In genomic region chr2:40450066-40450841, GRCh38 we compare ENCODE assay signal across 8 cellular contexts. TPM values are rescaled to one million over a fixed set of nuclear protein-coding genes. Genes with fewer than 3 reads are reported as not detected.
A peak's percentile ranks its signal among the peaks of the same experiment; 100 is the strongest.
DNase-seq lines count a peak whose midpoint lies in the region; ATAC-seq, FAIRE-seq and TF ChIP-seq lines count a peak whose summit lies in the region.

No MANE protein-coding gene starts in this region.

- CTCF ChIA-PET in activated CD8-positive, alpha-beta memory T cell treated with anti-CD3 and anti-CD28 coated beads, Interleukin-2, amount 10 ng/mL, durations not matched to agents 7 days and 5 days (lab: Charles Lee) = no interaction called here

- no peak for DNase-seq in activated CD8-positive, alpha-beta memory T cell treated with anti-CD3 and anti-CD28 coated beads, Interleukin-2, amount 10 ng/mL, durations not matched to agents 7 days and 5 days
- DNase-seq in activated CD8-positive, alpha-beta memory T cell treated with anti-CD3 and anti-CD28 coated beads for 24 hours = no peak
- no peak for DNase-seq in endothelial cell (ENCODE audit: low spot score)
- no peak for DNase-seq in GM19239 (ENCODE audit: insufficient read length, low spot score)
- no peak for DNase-seq in NCI-H2029 treated with DMSO at 0.1 percent for 48 hours (lab: John Stamatoyannopoulos, UW)
- no peak for DNase-seq in central memory CD4-positive, alpha-beta T cell

- H3K27ac Mint-ChIP-seq in activated CD8-positive, alpha-beta memory T cell treated with anti-CD3 and anti-CD28 coated beads, Interleukin-2, amount 10 ng/mL, durations not matched to agents 7 days and 5 days = no peak overlapping the region
- no peak overlapping the region for H3K27ac Mint-ChIP-seq in endothelial cell (ENCODE audit: unreplicated experiment)
- H3K27ac Mint-ChIP-seq in nephron = peak overlapping the region; percentile 48 to 91 (median 82)

- peaks cover 25% of the 10 kb centered on the region for H3K4me1 ChIP-seq in OCI-LY3 (ENCODE audit: low read length)

- H3K36me3 Mint-ChIP-seq in activated CD8-positive, alpha-beta memory T cell treated with anti-CD3 and anti-CD28 coated beads, Interleukin-2, amount 10 ng/mL, durations not matched to agents 7 days and 5 days = peaks cover 4% of the 10 kb centered on the region
- H3K36me3 Mint-ChIP-seq in endothelial cell (ENCODE audit: low read depth, unreplicated experiment) = no peaks in the 10 kb centered on the region
- H3K36me3 Mint-ChIP-seq in nephron (ENCODE audit: low read depth) = peaks cover 19% of the 10 kb centered on the region

- no peaks in the 10 kb centered on the region for H3K9me3 ChIP-seq in OCI-LY3 (ENCODE audit: insufficient read depth, low read length)

- no peaks in the 10 kb centered on the region for H3K9me3 Mint-ChIP-seq in activated CD8-positive, alpha-beta memory T cell treated with anti-CD3 and anti-CD28 coated beads, Interleukin-2, amount 10 ng/mL, durations not matched to agents 7 days and 5 days (ENCODE audit: low read depth)
- no peaks in the 10 kb centered on the region for H3K9me3 Mint-ChIP-seq in endothelial cell (ENCODE audit: unreplicated experiment)
- H3K9me3 Mint-ChIP-seq in nephron = peaks cover 5% of the 10 kb centered on the region

- no peak for ATAC-seq in activated CD8-positive, alpha-beta memory T cell treated with anti-CD3 and anti-CD28 coated beads, Interleukin-2, amount 10 ng/mL, durations not matched to agents 7 days and 5 days

- H3K36me3 ChIP-seq in OCI-LY3 (replicated peaks; ENCODE audit: low read depth, low read length) = no peaks in the 10 kb centered on the region

- H3K4me2 ChIP-seq in OCI-LY3 (ENCODE audit: low read length) = peak overlapping the region; percentile 81

- H2AFZ ChIP-seq in OCI-LY3 (ENCODE audit: low read depth, low read length) = peak overlapping the region; percentile 77

- peaks cover 41% of the 10 kb centered on the region for H3K27me3 Mint-ChIP-seq in activated CD8-positive, alpha-beta memory T cell treated with anti-CD3 and anti-CD28 coated beads, Interleukin-2, amount 10 ng/mL, durations not matched to agents 7 days and 5 days
- peaks cover 17% of the 10 kb centered on the region for H3K27me3 Mint-ChIP-seq in endothelial cell (ENCODE audit: unreplicated experiment)
- H3K27me3 Mint-ChIP-seq in nephron (ENCODE audit: low read depth) = peaks cover 24% of the 10 kb centered on the region

- TF ChIP-seq CTCF in OCI-LY3 (IDR thresholded peaks at IDR 0.05; ENCODE audit: low read depth, low read length) (no peak), endothelial cell (IDR thresholded peaks at IDR 0.05; ENCODE audit: unreplicated experiment) (no peak), nephron (IDR thresholded peaks at IDR 0.05; ENCODE audit: unreplicated experiment in 3 of 3) (no peak)

- peak overlapping the region; percentile 69 for H3K4me3 ChIP-seq in OCI-LY3 (ENCODE audit: low read length)

- H3K27ac ChIP-seq in OCI-LY3 (ENCODE audit: low read length) = no peak overlapping the region

- FAIRE-seq in GM19239 (lab: Jason Lieb, UNC) = no peak

- H3K27me3 ChIP-seq in OCI-LY3 (ENCODE audit: low read depth, low read length) = no peaks in the 10 kb centered on the region

- peak overlapping the region; percentile 61 for H3K4me3 Mint-ChIP-seq in activated CD8-positive, alpha-beta memory T cell treated with anti-CD3 and anti-CD28 coated beads, Interleukin-2, amount 10 ng/mL, durations not matched to agents 7 days and 5 days
- H3K4me3 Mint-ChIP-seq in endothelial cell (ENCODE audit: unreplicated experiment) (peak overlapping the region; percentile 95), nephron (peak overlapping the region; percentile 91 to 99 (median 96))

- no peaks in the 10 kb centered on the region for H4K20me1 ChIP-seq in OCI-LY3 (ENCODE audit: insufficient read depth, low read length)

- H3K4me1 Mint-ChIP-seq in activated CD8-positive, alpha-beta memory T cell treated with anti-CD3 and anti-CD28 coated beads, Interleukin-2, amount 10 ng/mL, durations not matched to agents 7 days and 5 days = peaks cover 13% of the 10 kb centered on the region
- H3K4me1 Mint-ChIP-seq in endothelial cell (ENCODE audit: unreplicated experiment) (peaks cover 14% of the 10 kb centered on the region), nephron (peaks cover 30% of the 10 kb centered on the region)

- H3K79me2 ChIP-seq in OCI-LY3 (ENCODE audit: low read length) = no peaks in the 10 kb centered on the region

- H3K9ac ChIP-seq in OCI-LY3 (ENCODE audit: low read length) = peak overlapping the region; percentile 22

RNA-seq across cellular contexts. Expression of gene SLC8A1, which starts 1.6 kb away (rescaled TPM):
- total RNA-seq in activated CD8-positive, alpha-beta memory T cell treated with anti-CD3 and anti-CD28 coated beads, Interleukin-2, amount 10 ng/mL, durations not matched to agents 7 days and 5 days = 1 to 10 TPM in 1 of 2 experiments, under 1 TPM in 1; 0.44 to 1.1 TPM
- 0.80 TPM for total RNA-seq in endothelial cell (ENCODE audit: unreplicated experiment)

Comparison
In these comparisons a context has a peak if more than half of its experiments do, and no peak if none do; other contexts are left out.
1. H3K27ac Mint-ChIP-seq: peak in nephron (3 of 3); none in activated CD8-positive, alpha-beta memory T cell treated with anti-CD3 and anti-CD28 coated beads, Interleukin-2, amount 10 ng/mL, durations not matched to agents 7 days and 5 days (single experiment) and endothelial cell (single experiment).
2. Peak in every context shown above with its lines, with median percentiles within 50 percentile points of each other: H3K4me3 Mint-ChIP-seq.